Comparison of ENCODE assay signal across 1 cellular context in the genomic region with DNA sequence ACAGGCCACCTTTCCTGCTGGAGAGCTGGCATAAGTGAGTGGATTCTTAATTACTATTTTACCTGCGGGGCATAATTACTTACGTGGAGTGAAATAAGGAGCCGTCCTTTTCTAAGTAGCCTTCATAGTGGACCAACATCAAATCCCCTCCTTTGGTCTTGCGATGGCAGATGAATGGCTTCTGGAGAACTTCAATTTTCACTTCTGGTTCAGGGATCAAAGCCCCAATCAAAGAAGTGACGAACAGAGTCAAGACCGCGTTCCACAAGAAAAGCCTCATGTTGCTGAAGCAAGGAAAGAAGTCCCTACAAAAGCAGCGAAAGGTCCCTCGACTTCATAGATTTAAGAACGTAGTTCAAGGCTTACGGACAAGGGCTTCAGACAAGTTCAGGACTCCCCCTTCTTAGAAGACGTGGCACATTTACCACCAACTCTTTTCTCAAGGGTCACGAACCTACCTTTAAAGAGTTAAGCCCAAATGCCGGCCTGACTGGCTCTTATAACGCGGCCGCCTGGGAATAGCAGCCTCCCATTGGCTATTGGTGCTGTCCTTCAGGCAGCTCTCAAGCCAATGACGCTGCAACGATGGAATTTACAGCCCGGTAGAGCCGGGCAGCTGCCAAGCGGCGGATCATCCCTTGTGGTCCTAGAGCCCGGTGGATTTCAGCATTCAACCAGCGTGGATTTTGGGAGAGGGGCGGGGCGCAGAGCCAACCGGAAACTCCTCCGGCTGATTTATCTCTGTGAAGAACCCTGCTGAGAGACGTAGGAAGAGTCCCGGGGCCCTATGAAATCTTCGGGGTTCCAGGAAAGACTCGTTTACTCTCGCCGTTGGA.
TF ChIP-seq lines count a peak whose summit lies in the region.

A gene with protein sequence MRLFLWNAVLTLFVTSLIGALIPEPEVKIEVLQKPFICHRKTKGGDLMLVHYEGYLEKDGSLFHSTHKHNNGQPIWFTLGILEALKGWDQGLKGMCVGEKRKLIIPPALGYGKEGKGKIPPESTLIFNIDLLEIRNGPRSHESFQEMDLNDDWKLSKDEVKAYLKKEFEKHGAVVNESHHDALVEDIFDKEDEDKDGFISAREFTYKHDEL (minus strand): TSS at position 474 of the 836 bp plus-strand sequence. CDS start 194 bp downstream, at position 280.

TF ChIP-seq in GM12878, 131 proteins besides CTCF, POLR2A, EP300 and RAD21 (continued from another document and continues in another):
- TF ChIP-seq, protein P1, sequence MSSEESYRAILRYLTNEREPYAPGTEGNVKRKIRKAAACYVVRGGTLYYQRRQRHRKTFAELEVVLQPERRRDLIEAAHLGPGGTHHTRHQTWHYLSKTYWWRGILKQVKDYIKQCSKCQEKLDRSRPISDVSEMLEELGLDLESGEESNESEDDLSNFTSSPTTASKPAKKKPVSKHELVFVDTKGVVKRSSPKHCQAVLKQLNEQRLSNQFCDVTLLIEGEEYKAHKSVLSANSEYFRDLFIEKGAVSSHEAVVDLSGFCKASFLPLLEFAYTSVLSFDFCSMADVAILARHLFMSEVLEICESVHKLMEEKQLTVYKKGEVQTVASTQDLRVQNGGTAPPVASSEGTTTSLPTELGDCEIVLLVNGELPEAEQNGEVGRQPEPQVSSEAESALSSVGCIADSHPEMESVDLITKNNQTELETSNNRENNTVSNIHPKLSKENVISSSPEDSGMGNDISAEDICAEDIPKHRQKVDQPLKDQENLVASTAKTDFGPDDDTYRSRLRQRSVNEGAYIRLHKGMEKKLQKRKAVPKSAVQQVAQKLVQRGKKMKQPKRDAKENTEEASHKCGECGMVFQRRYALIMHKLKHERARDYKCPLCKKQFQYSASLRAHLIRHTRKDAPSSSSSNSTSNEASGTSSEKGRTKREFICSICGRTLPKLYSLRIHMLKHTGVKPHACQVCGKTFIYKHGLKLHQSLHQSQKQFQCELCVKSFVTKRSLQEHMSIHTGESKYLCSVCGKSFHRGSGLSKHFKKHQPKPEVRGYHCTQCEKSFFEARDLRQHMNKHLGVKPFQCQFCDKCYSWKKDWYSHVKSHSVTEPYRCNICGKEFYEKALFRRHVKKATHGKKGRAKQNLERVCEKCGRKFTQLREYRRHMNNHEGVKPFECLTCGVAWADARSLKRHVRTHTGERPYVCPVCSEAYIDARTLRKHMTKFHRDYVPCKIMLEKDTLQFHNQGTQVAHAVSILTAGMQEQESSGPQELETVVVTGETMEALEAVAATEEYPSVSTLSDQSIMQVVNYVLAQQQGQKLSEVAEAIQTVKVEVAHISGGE (CRISPR knock-in tag; IDR thresholded peaks at IDR 0.05): no peak
- TF ChIP-seq, protein P2, sequence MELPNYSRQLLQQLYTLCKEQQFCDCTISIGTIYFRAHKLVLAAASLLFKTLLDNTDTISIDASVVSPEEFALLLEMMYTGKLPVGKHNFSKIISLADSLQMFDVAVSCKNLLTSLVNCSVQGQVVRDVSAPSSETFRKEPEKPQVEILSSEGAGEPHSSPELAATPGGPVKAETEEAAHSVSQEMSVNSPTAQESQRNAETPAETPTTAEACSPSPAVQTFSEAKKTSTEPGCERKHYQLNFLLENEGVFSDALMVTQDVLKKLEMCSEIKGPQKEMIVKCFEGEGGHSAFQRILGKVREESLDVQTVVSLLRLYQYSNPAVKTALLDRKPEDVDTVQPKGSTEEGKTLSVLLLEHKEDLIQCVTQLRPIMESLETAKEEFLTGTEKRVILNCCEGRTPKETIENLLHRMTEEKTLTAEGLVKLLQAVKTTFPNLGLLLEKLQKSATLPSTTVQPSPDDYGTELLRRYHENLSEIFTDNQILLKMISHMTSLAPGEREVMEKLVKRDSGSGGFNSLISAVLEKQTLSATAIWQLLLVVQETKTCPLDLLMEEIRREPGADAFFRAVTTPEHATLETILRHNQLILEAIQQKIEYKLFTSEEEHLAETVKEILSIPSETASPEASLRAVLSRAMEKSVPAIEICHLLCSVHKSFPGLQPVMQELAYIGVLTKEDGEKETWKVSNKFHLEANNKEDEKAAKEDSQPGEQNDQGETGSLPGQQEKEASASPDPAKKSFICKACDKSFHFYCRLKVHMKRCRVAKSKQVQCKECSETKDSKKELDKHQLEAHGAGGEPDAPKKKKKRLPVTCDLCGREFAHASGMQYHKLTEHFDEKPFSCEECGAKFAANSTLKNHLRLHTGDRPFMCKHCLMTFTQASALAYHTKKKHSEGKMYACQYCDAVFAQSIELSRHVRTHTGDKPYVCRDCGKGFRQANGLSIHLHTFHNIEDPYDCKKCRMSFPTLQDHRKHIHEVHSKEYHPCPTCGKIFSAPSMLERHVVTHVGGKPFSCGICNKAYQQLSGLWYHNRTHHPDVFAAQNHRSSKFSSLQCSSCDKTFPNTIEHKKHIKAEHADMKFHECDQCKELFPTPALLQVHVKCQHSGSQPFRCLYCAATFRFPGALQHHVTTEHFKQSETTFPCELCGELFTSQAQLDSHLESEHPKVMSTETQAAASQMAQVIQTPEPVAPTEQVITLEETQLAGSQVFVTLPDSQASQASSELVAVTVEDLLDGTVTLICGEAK (IDR thresholded peaks at IDR 0.05; ENCODE audit: borderline replicate concordance): peak; percentile 68
- TF ChIP-seq BACH1 (IDR thresholded peaks at IDR 0.05; ENCODE audit: borderline replicate concordance): peak; percentile 44; the same call in 1 of the 2 replicates
- TF ChIP-seq CREM (IDR thresholded peaks at IDR 0.05; ENCODE audit: low read depth): peak; percentile 63
- no peak for TF ChIP-seq PAX5 (IDR thresholded peaks at IDR 0.05; ENCODE audit: borderline replicate concordance, low read depth, low read length)
- 0 out of 2 replicates have a peak, but pooled peaks have one; percentile 22 for TF ChIP-seq STAT1 (conservative IDR thresholded peaks at IDR 0.05)
- peak; percentile 66; the same call in 1 of the 2 replicates for TF ChIP-seq SMARCA5 (IDR thresholded peaks at IDR 0.05)
- TF ChIP-seq ESRRA (IDR thresholded peaks at IDR 0.05; ENCODE audit: low read length): no peak
- TF ChIP-seq SREBF1 (IDR thresholded peaks at IDR 0.05; ENCODE audit: low read length): no peak
- TF ChIP-seq MTA2 (IDR thresholded peaks at IDR 0.05; ENCODE audit: low read depth): 0 out of 2 replicates have a peak, but pooled peaks have one; percentile 18
- TF ChIP-seq CHD2 (IDR thresholded peaks at IDR 0.05; ENCODE audit: borderline replicate concordance, low read depth, low read length): peak; percentile 94
- TF ChIP-seq, protein P3, sequence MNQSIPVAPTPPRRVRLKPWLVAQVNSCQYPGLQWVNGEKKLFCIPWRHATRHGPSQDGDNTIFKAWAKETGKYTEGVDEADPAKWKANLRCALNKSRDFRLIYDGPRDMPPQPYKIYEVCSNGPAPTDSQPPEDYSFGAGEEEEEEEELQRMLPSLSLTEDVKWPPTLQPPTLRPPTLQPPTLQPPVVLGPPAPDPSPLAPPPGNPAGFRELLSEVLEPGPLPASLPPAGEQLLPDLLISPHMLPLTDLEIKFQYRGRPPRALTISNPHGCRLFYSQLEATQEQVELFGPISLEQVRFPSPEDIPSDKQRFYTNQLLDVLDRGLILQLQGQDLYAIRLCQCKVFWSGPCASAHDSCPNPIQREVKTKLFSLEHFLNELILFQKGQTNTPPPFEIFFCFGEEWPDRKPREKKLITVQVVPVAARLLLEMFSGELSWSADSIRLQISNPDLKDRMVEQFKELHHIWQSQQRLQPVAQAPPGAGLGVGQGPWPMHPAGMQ (IDR thresholded peaks at IDR 0.05; ENCODE audit: borderline replicate concordance): no peak
- TF ChIP-seq SIX5 (IDR thresholded peaks at IDR 0.05; ENCODE audit: low read depth, low read length, severe bottlenecking): no peak
- TF ChIP-seq NBN (IDR thresholded peaks at IDR 0.05): 0 out of 2 replicates have a peak, but pooled peaks have one; percentile 74
- 0 out of 2 replicates have a peak, but pooled peaks have one; percentile 46 for TF ChIP-seq ATF7 (IDR thresholded peaks at IDR 0.05; ENCODE audit: low read depth)
- TF ChIP-seq ASH2L (IDR thresholded peaks at IDR 0.05; ENCODE audit: borderline replicate concordance, low read depth): no peak
- TF ChIP-seq, protein P4, sequence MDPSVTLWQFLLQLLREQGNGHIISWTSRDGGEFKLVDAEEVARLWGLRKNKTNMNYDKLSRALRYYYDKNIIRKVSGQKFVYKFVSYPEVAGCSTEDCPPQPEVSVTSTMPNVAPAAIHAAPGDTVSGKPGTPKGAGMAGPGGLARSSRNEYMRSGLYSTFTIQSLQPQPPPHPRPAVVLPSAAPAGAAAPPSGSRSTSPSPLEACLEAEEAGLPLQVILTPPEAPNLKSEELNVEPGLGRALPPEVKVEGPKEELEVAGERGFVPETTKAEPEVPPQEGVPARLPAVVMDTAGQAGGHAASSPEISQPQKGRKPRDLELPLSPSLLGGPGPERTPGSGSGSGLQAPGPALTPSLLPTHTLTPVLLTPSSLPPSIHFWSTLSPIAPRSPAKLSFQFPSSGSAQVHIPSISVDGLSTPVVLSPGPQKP (IDR thresholded peaks at IDR 0.05; ENCODE audit: low read depth, low read length): peak; percentile 44; the same call in 1 of the 2 replicates
- TF ChIP-seq GABPA (IDR thresholded peaks at IDR 0.05; ENCODE audit: low read depth): no peak
- no peak for TF ChIP-seq FOXM1 (IDR thresholded peaks at IDR 0.05; ENCODE audit: low read depth, low read length)
- TF ChIP-seq CEBPB (IDR thresholded peaks at IDR 0.05; ENCODE audit: borderline replicate concordance in 1 of 2, low read depth in 2 of 2, low read length in 2 of 2): no peak
- TF ChIP-seq POLR2AphosphoS2 (IDR thresholded peaks at IDR 0.05; ENCODE audit: low read depth, low read length): peak; percentile 76; the same call in 1 of the 2 replicates
- no peak for TF ChIP-seq RB1 (IDR thresholded peaks at IDR 0.05; ENCODE audit: borderline replicate concordance)
- TF ChIP-seq, protein P5, sequence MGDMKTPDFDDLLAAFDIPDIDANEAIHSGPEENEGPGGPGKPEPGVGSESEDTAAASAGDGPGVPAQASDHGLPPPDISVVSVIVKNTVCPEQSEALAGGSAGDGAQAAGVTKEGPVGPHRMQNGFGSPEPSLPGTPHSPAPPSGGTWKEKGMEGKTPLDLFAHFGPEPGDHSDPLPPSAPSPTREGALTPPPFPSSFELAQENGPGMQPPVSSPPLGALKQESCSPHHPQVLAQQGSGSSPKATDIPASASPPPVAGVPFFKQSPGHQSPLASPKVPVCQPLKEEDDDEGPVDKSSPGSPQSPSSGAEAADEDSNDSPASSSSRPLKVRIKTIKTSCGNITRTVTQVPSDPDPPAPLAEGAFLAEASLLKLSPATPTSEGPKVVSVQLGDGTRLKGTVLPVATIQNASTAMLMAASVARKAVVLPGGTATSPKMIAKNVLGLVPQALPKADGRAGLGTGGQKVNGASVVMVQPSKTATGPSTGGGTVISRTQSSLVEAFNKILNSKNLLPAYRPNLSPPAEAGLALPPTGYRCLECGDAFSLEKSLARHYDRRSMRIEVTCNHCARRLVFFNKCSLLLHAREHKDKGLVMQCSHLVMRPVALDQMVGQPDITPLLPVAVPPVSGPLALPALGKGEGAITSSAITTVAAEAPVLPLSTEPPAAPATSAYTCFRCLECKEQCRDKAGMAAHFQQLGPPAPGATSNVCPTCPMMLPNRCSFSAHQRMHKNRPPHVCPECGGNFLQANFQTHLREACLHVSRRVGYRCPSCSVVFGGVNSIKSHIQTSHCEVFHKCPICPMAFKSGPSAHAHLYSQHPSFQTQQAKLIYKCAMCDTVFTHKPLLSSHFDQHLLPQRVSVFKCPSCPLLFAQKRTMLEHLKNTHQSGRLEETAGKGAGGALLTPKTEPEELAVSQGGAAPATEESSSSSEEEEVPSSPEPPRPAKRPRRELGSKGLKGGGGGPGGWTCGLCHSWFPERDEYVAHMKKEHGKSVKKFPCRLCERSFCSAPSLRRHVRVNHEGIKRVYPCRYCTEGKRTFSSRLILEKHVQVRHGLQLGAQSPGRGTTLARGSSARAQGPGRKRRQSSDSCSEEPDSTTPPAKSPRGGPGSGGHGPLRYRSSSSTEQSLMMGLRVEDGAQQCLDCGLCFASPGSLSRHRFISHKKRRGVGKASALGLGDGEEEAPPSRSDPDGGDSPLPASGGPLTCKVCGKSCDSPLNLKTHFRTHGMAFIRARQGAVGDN (IDR thresholded peaks at IDR 0.05): peak; percentile 33; the same call in 1 of the 2 replicates
- TF ChIP-seq FOS (IDR thresholded peaks at IDR 0.05; ENCODE audit: borderline replicate concordance, extremely low read depth, insufficient read length): peak; percentile 72
- TF ChIP-seq, protein P6, sequence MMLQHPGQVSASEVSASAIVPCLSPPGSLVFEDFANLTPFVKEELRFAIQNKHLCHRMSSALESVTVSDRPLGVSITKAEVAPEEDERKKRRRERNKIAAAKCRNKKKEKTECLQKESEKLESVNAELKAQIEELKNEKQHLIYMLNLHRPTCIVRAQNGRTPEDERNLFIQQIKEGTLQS (IDR thresholded peaks at IDR 0.05; ENCODE audit: borderline replicate concordance, extremely low read depth, low read depth, low read length): no peak
- no peak for TF ChIP-seq MYC (IDR thresholded peaks at IDR 0.05; ENCODE audit: insufficient read depth, insufficient read length, insufficient replicate concordance, low read length, severe bottlenecking)
- no peak for TF ChIP-seq ZSCAN29 (IDR thresholded peaks at IDR 0.05)
- peak; percentile 38; the same call in 1 of the 2 replicates for TF ChIP-seq MEF2A (IDR thresholded peaks at IDR 0.05; ENCODE audit: insufficient read depth, low read depth, low read length)
- no peak for TF ChIP-seq KLF5 (IDR thresholded peaks at IDR 0.05; ENCODE audit: partially characterized antibody)
- TF ChIP-seq, protein P7, sequence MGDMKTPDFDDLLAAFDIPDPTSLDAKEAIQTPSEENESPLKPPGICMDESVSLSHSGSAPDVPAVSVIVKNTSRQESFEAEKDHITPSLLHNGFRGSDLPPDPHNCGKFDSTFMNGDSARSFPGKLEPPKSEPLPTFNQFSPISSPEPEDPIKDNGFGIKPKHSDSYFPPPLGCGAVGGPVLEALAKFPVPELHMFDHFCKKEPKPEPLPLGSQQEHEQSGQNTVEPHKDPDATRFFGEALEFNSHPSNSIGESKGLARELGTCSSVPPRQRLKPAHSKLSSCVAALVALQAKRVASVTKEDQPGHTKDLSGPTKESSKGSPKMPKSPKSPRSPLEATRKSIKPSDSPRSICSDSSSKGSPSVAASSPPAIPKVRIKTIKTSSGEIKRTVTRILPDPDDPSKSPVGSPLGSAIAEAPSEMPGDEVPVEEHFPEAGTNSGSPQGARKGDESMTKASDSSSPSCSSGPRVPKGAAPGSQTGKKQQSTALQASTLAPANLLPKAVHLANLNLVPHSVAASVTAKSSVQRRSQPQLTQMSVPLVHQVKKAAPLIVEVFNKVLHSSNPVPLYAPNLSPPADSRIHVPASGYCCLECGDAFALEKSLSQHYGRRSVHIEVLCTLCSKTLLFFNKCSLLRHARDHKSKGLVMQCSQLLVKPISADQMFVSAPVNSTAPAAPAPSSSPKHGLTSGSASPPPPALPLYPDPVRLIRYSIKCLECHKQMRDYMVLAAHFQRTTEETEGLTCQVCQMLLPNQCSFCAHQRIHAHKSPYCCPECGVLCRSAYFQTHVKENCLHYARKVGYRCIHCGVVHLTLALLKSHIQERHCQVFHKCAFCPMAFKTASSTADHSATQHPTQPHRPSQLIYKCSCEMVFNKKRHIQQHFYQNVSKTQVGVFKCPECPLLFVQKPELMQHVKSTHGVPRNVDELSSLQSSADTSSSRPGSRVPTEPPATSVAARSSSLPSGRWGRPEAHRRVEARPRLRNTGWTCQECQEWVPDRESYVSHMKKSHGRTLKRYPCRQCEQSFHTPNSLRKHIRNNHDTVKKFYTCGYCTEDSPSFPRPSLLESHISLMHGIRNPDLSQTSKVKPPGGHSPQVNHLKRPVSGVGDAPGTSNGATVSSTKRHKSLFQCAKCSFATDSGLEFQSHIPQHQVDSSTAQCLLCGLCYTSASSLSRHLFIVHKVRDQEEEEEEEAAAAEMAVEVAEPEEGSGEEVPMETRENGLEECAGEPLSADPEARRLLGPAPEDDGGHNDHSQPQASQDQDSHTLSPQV (IDR thresholded peaks at IDR 0.05): no peak
- no peak for TF ChIP-seq CHD4 (IDR thresholded peaks at IDR 0.05)
